Comparison of ENCODE assay signal across 24 cellular contexts in the genomic region with DNA sequence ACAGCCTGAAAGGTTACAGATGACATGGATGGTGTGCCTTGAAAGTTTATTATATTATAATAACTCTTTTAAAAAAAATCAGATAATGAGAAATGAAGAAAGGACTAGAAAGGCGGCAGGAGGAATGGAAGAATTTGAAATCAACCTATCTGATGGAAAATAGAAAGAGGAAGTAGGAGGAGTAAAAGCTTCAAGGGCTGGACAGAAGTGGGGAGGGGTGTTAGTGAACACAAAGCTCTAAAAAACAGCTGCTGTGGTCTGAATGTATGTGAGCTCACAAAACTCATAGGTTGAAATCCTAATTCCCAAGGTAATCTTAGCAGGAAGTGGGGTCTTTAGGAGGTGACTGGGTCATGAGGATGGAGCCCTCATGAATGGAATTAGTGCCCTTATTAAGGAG.
"Had no signal": no experiment of that assay in that cellular context is flagged by ENCODE, and none has a peak within 500 bp of the region (broad histone marks: within the 10 kb centered on the region; RNA-seq: fewer than 3 reads in every experiment).

No MANE protein-coding gene starts in this region.

- DNase-seq: activated CD4-positive, alpha-beta T cell treated with anti-CD3 and anti-CD28 coated beads for 4 hours; activated CD4-positive, alpha-beta T cell treated with anti-CD3 and anti-CD28 coated beads, Interleukin-2, amount 50 U/mL, for 4 hours; activated CD8-positive, alpha-beta memory T cell treated with anti-CD3 and anti-CD28 coated beads for 24 hours; activated gamma-delta T cell; activated naive CD4-positive, alpha-beta T cell treated with anti-CD3 and anti-CD28 coated beads, Interleukin-2, amount 10 ng/mL, durations not matched to agents 7 days and 5 days; activated naive CD8-positive, alpha-beta T cell treated with anti-CD3 and anti-CD28 coated beads, Interleukin-2, amount 10 ng/mL, durations not matched to agents 7 days and 5 days; activated T-cell treated with anti-CD3 and anti-CD28 coated beads, Interleukin-2, amount 50 U/mL, for 1 hour; cortex of kidney; effector memory CD8-positive, alpha-beta T cell; erythroblast; gastrocnemius medialis; glutamatergic neuron; islet precursor cell; left cardiac atrium; left ventricle myocardium superior; mucosa of descending colon; ovary; stimulated activated CD4-positive, alpha-beta T cell treated with anti-CD3 and anti-CD28 coated beads, Interleukin-12 subunit alpha, Interleukin-12 subunit beta, amount 100 ng/mL, for 4 hours; stimulated activated CD4-positive, alpha-beta T cell treated with anti-CD3 and anti-CD28 coated beads, Interleukin-4, amount 100 ng/mL, for 1 hour; T-helper 17 cell; T1000; trophoblast cell; uterus had no signal

- ATAC-seq: effector memory CD8-positive, alpha-beta T cell; gastrocnemius medialis; left cardiac atrium; left ventricle myocardium superior; mucosa of descending colon; sciatic nerve; T-helper 17 cell had no signal
